ENCODE assay signal across 12 cellular contexts in genomic region chr9:14924821-14925220, GRCh38. TPM values are rescaled to one million over a fixed set of nuclear protein-coding genes. Genes with fewer than 3 reads are reported as not detected.
DNase-seq lines count a peak whose midpoint lies in the region; ATAC-seq and TF ChIP-seq lines count a peak whose summit lies in the region.
"Had no signal": no experiment of that assay in that cellular context is flagged by ENCODE, and none has a peak within 500 bp of the region (broad histone marks: within the 10 kb centered on the region; RNA-seq: fewer than 3 reads in every experiment).

No MANE protein-coding gene starts in this region.

- H3K4me1 ChIP-seq in lower lobe of right lung (peaks cover 6% of the 10 kb centered on the region), uterus (no peaks in the 10 kb centered on the region)

- peak overlapping the region; percentile 13 to 25 for H3K4me3 ChIP-seq in cardiac fibroblast (replicated peaks in 1 of 2; ENCODE audit: low read depth in 2 of 2, low read length in 2 of 2)
- H3K4me3 ChIP-seq in lower lobe of right lung: peak overlapping the region; percentile 9
- peak overlapping the region; percentile 14 to 16 for H3K4me3 ChIP-seq in uterus

- peak; percentile 74 to 77 for ATAC-seq in lower lobe of right lung
- no peak for ATAC-seq in HG03442 (IDR thresholded peaks at IDR 0.05; ENCODE audit: unreplicated experiment)

- H3K36me3 ChIP-seq in lower lobe of right lung: no peaks in the 10 kb centered on the region
- H3K36me3 ChIP-seq in uterus: no peaks in the 10 kb centered on the region
- H3K36me3 ChIP-seq: WERI-Rb-1 had no signal

- peak; percentile 40 for DNase-seq in HT1080 (ENCODE audit: low read depth)
- peak; percentile 51 to 86 for DNase-seq in cardiac fibroblast (ENCODE audit: low read depth in 2 of 2)
- no peak for DNase-seq in lower lobe of right lung
- no peak for DNase-seq in uterus
- no peak for DNase-seq in mucosa of gallbladder (ENCODE audit: low spot score)
- no peak for DNase-seq in NCI-H1417 (lab: John Stamatoyannopoulos, UW)
- DNase-seq: DMS 273 treated with DMSO at 0.1 percent for 48 hours, NCI-H1417 treated with DMSO at 0.1 percent for 48 hours, NCI-H774, WERI-Rb-1 had no signal

- H3K9me3 ChIP-seq in lower lobe of right lung (no peaks in the 10 kb centered on the region), uterus (no peaks in the 10 kb centered on the region)

- intact Hi-C loops in lower lobe of right lung (cut with DNase I): no loop called here
- intact Hi-C loops in uterus (cut with DNase I; ENCODE audit: low total_unique reads): no loop called here

- TF ChIP-seq CTCF in cardiac fibroblast (IDR thresholded peaks at IDR 0.05; ENCODE audit: low read depth, low read length) (no peak), lower lobe of right lung (IDR thresholded peaks at IDR 0.05) (no peak), uterus (IDR thresholded peaks at IDR 0.05) (no peak)

- TF ChIP-seq POLR2A in uterus (IDR thresholded peaks at IDR 0.05): no peak

- H3K27ac ChIP-seq in lower lobe of right lung: peak overlapping the region; percentile 2
- peak overlapping the region; percentile 62 to 65 for H3K27ac ChIP-seq in uterus
- H3K27ac ChIP-seq: epithelial cell of prostate, WERI-Rb-1 had no signal

- no peaks in the 10 kb centered on the region for H3K27me3 ChIP-seq in lower lobe of right lung (ENCODE audit: low read depth)
- H3K27me3 ChIP-seq in uterus: no peaks in the 10 kb centered on the region

RNA-seq across cellular contexts. Expression of gene FREM1, which starts 14.6 kb away (rescaled TPM):
- 0.05 and 0.10 TPM in 2 replicates for total RNA-seq in HT1080 (2014; rRNA removed; shearing (Covaris generic))
- 0.01 and 0.05 TPM in 2 replicates for polyA plus RNA-seq in HT1080 (2015; cell fraction: cytosol; rRNA removed)
- 0.05 and 0.14 TPM in 2 replicates for polyA plus RNA-seq in HT1080 (2015; cell fraction: nucleus; rRNA removed)
- 4.3 TPM for total RNA-seq in lower lobe of right lung
- total RNA-seq in uterus: 10 to 100 TPM in 3 of 4 donors, 1 to 10 TPM in 1; 7.6 to 92.6 (median 18.4) TPM
- 8.2 TPM for total RNA-seq in mucosa of gallbladder

Comparison
In these comparisons a context has a peak if more than half of its experiments do, and no peak if none do; other contexts are left out.
1. DNase-seq: peak in HT1080 (single experiment) and cardiac fibroblast (2 of 2); none in lower lobe of right lung (single experiment), uterus (0 of 2), mucosa of gallbladder (single experiment) and NCI-H1417 (0 of 3).
2. Peak in every context shown above with its lines, with median percentiles within 50 percentile points of each other: H3K4me3 ChIP-seq.